In the genomic region with DNA sequence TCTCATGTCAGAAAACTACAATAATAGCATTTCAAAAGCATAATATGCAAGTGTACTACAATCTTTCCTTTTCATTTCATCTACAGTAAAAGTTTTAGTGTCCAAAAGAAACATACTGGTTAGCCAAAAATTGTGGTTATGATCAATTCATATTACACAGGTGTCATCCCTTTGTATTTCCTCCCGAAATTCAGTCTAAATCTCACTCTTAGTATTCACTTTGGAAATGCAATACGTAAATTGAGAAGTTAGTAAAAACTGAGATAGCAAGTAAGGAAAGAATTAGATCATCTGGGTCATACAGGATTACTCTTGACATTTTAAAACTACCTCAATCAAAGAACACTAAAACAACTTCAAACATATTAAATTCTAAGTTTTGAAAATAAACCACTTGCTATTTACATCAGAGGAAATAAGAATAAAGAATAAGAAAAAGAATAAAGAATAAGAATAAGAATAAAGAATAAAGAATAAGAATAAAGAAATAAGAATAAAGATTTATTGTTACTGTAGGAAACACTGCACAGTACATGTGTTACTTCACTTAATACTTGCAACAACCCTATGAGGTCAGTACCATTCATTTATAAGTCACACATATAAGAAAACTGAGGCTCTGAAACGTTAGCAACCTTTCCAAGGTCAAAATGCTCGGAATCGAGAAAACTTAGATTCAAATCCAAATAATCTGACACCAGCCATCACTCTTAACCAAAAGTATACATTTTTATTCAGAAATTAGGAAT, we compare ENCODE assay signal across 24 cellular contexts. TPM values are rescaled to one million over a fixed set of nuclear protein-coding genes. Genes with fewer than 3 reads are reported as not detected.
A peak's percentile ranks its signal among the peaks of the same experiment; 100 is the strongest.
DNase-seq lines count a peak whose midpoint lies in the region; ATAC-seq, FAIRE-seq and TF ChIP-seq lines count a peak whose summit lies in the region.
"Had no signal": no experiment of that assay in that cellular context is flagged by ENCODE, and none has a peak within 500 bp of the region (broad histone marks: within the 10 kb centered on the region; RNA-seq: fewer than 3 reads in every experiment).

No MANE protein-coding gene starts in this region.

- H3K27ac ChIP-seq in CD4-positive, alpha-beta T cell (ENCODE audit: low read depth, low read length) = no peak overlapping the region
- H3K27ac ChIP-seq: BLaER1, HL-60, Peyer's patch, SJCRH30 had no signal

- CTCF ChIA-PET in CD4-positive, alpha-beta T cell (lab: Charles Lee) = no interaction called here

- H3K9me3 ChIP-seq in CD4-positive, alpha-beta T cell (ENCODE audit: control insufficient read depth, low read length) = no peaks in the 10 kb centered on the region
- H3K9me3 ChIP-seq: BLaER1, Peyer's patch, SJCRH30 had no signal

- peaks cover 89% of the 10 kb centered on the region for H3K4me1 Mint-ChIP-seq in CD4-positive, alpha-beta T cell (ENCODE audit: low read depth)
- peaks cover 70% of the 10 kb centered on the region for H3K4me1 Mint-ChIP-seq in activated naive CD8-positive, alpha-beta T cell treated with anti-CD3 and anti-CD28 coated beads, Interleukin-2, amount 50 U/mL, for 24 hours

- H3K36me3 Mint-ChIP-seq in CD4-positive, alpha-beta T cell (ENCODE audit: low read depth) = no peaks in the 10 kb centered on the region
- H3K36me3 Mint-ChIP-seq in activated naive CD8-positive, alpha-beta T cell treated with anti-CD3 and anti-CD28 coated beads, Interleukin-2, amount 50 U/mL, for 24 hours (ENCODE audit: low read depth) = peaks cover under 1% of the 10 kb centered on the region

- peak overlapping the region; percentile 6 for H3K4me3 Mint-ChIP-seq in CD4-positive, alpha-beta T cell
- no peak overlapping the region for H3K4me3 Mint-ChIP-seq in activated naive CD8-positive, alpha-beta T cell treated with anti-CD3 and anti-CD28 coated beads, Interleukin-2, amount 50 U/mL, for 24 hours
- H3K4me3 Mint-ChIP-seq: HFFc6 had no signal

- H3K27ac Mint-ChIP-seq in CD4-positive, alpha-beta T cell = no peak overlapping the region
- H3K27ac Mint-ChIP-seq in activated naive CD8-positive, alpha-beta T cell treated with anti-CD3 and anti-CD28 coated beads, Interleukin-2, amount 50 U/mL, for 24 hours = peak overlapping the region; percentile 20
- H3K27ac Mint-ChIP-seq: CD4-positive, alpha-beta memory T cell; HFFc6 had no signal

- ATAC-seq in CD4-positive, alpha-beta T cell (ENCODE audit: poor library complexity) = no peak
- peak; percentile 66 for ATAC-seq in activated naive CD8-positive, alpha-beta T cell treated with anti-CD3 and anti-CD28 coated beads, Interleukin-2, amount 50 U/mL, for 24 hours
- peak; percentile 65 for ATAC-seq in stimulated activated naive CD8-positive, alpha-beta T cell treated with anti-CD3 and anti-CD28 coated beads, Interleukin-15, Interleukin-2, amounts not matched to agents 100 U/mL and 50 U/mL, for 24 hours
- ATAC-seq in left lobe of liver = no peak
- ATAC-seq: HepG2, K562 had no signal

- POLR2A ChIA-PET in CD4-positive, alpha-beta T cell (lab: Charles Lee) = no interaction called here

- H3K27me3 ChIP-seq in CD4-positive, alpha-beta T cell (ENCODE audit: control insufficient read depth, insufficient read depth, low read length) = no peaks in the 10 kb centered on the region
- H3K27me3 ChIP-seq: BLaER1, Peyer's patch, SJCRH30 had no signal

- TF ChIP-seq CTCF in CD4-positive, alpha-beta T cell (IDR thresholded peaks at IDR 0.05) = no peak

- H3K9me3 Mint-ChIP-seq in CD4-positive, alpha-beta T cell = no peaks in the 10 kb centered on the region
- H3K9me3 Mint-ChIP-seq in activated naive CD8-positive, alpha-beta T cell treated with anti-CD3 and anti-CD28 coated beads, Interleukin-2, amount 50 U/mL, for 24 hours = no peaks in the 10 kb centered on the region
- H3K9me3 Mint-ChIP-seq: CD4-positive, alpha-beta memory T cell; HFFc6 had no signal

- peak; percentile 21 for FAIRE-seq in GM12892 (lab: Jason Lieb, UNC)
- FAIRE-seq: HepG2, K562 had no signal

- no peak for TF ChIP-seq POLR2A in GM12892 (IDR thresholded peaks at IDR 0.05; ENCODE audit: low read depth, low read length)

- intact Hi-C loops in CD4-positive, alpha-beta T cell (cut with DNase I, micrococcal nuclease) = loop anchor here (10.0 kb wide), 2 partner anchors 85 to 1785 kb away; no protein-coding TSS in a partner anchor

- DNase-seq in CD4-positive, alpha-beta T cell = no peak
- no peak for DNase-seq in GM12892 (ENCODE audit: insufficient read length)
- no peak for DNase-seq in activated naive CD8-positive, alpha-beta T cell treated with anti-CD3 and anti-CD28 coated beads, Interleukin-2, amount 50 U/mL, for 24 hours
- no peak for DNase-seq in stimulated activated naive CD8-positive, alpha-beta T cell treated with anti-CD3 and anti-CD28 coated beads, Interleukin-15, Interleukin-2, amounts not matched to agents 100 U/mL and 50 U/mL, for 24 hours
- no peak for DNase-seq in COR-L47 (lab: John Stamatoyannopoulos, UW)
- no peak for DNase-seq in left lobe of liver (ENCODE audit: low spot score)
- no peak for DNase-seq in activated gamma-delta T cell (lab: John Stamatoyannopoulos, UW)
- DNase-seq: ACHN; Calu3; CD4-positive, alpha-beta memory T cell; GF-D8; HFFc6; MM.1S; NCI-H1048; NCI-H1417 treated with DMSO at 0.1 percent for 48 hours; NCI-H187; NCI-H446; NCI-H526; Peyer's patch; SJCRH30 had no signal

- no peaks in the 10 kb centered on the region for H3K27me3 Mint-ChIP-seq in CD4-positive, alpha-beta T cell
- no peaks in the 10 kb centered on the region for H3K27me3 Mint-ChIP-seq in activated naive CD8-positive, alpha-beta T cell treated with anti-CD3 and anti-CD28 coated beads, Interleukin-2, amount 50 U/mL, for 24 hours
- H3K27me3 Mint-ChIP-seq: CD4-positive, alpha-beta memory T cell had no signal

RNA-seq across cellular contexts. Expression of a gene that starts 10.5 kb away (rescaled TPM):
- 10 to 100 TPM; 24.0 to 25.8 TPM for total RNA-seq in CD4-positive, alpha-beta T cell
- polyA plus RNA-seq in GM12892 (2012; ENCODE audit: missing spikeins) = 7.0 TPM
- 20.5 TPM for total RNA-seq in left lobe of liver

Comparison
In these comparisons a context has a peak if more than half of its experiments do, and no peak if none do; other contexts are left out.
1. ATAC-seq: peak in activated naive CD8-positive, alpha-beta T cell treated with anti-CD3 and anti-CD28 coated beads, Interleukin-2, amount 50 U/mL, for 24 hours (single experiment) and stimulated activated naive CD8-positive, alpha-beta T cell treated with anti-CD3 and anti-CD28 coated beads, Interleukin-15, Interleukin-2, amounts not matched to agents 100 U/mL and 50 U/mL, for 24 hours (single experiment); none in CD4-positive, alpha-beta T cell (single experiment) and left lobe of liver (single experiment).